8 cellular contexts compared by ENCODE assay signal in the genomic region with DNA sequence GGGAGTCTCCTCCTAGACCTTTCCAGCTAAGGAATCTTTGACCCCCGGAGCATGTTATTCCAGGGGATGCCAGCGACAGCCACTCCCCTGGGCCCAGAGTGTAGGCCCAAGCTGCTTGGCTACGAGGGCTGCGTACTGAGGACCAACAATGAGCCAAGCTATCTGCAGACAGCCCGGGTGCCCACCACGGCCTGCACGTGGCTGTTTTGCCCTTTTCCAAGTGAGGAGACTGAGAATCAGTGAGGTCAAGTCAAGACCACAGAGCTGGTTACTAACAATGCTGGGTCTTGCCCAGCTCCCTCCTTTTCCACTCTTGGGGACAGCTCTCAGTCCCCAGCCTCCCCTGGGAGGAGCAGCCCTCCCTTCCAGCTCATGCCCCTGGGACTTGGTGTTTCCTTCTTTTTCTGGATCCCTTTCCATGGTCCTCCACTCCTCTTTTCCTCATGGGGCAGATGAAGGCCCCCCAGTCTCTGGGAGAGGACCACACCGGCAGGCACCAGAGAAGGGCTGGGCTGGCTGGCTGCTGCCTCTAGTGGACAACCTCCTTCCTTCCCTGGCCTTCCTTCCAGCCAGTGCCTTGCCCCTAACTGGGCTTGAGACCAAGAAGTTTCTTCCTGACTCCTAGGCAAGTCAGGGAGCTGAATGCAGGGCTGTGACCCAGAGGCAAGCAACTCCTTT. TPM values are rescaled to one million over a fixed set of nuclear protein-coding genes. Genes with fewer than 3 reads are reported as not detected.
DNase-seq lines count a peak whose midpoint lies in the region; ATAC-seq and TF ChIP-seq lines count a peak whose summit lies in the region.

No MANE protein-coding gene starts in this region.

- H3K27ac ChIP-seq in RWPE1, result peak overlapping the region; percentile 71
- peak overlapping the region; percentile 44 to 89 (median 84) for H3K27ac ChIP-seq in heart right ventricle

- WGBS in heart right ventricle, 2 donors, result 14% methylated on average over 8 of the region's 8 CpGs

- POLR2A ChIA-PET in RWPE1 (lab: Yijun Ruan, JAX; ENCODE audit: low non-redundant PET), result interaction anchor here (0.6 to 0.8 kb wide), 3 partner anchors 10 to 41 kb away, joined by 3 to 4 read pairs (median 3); no protein-coding TSS in a partner anchor

- DNase-seq in GM12865 (ENCODE audit: low read depth), result no peak
- DNase-seq in RWPE1 (ENCODE audit: low spot score), result no peak
- DNase-seq in heart right ventricle, result peak in 1 of 2 donors; percentile 76
- no peak for DNase-seq in retinal pigment epithelial cell (ENCODE audit: low read depth)
- no peak for DNase-seq in T1000 (lab: John Stamatoyannopoulos, UW)
- no peak for DNase-seq in NCI-H2029 (lab: John Stamatoyannopoulos, UW)
- DNase-seq in NCI-H1417 (lab: John Stamatoyannopoulos, UW), result no peak

- TF ChIP-seq CTCF in GM12865 (IDR thresholded peaks at IDR 0.05; ENCODE audit: insufficient read depth, low read depth, low read length, missing control alignments) (peak; percentile 22), RWPE1 (conservative IDR thresholded peaks at IDR 0.05; ENCODE audit: low read depth) (peak; percentile 20; the same call in 1 of the 2 replicates), heart right ventricle (IDR thresholded peaks at IDR 0.05) (peak; percentile 24 to 71 (median 57)), retinal pigment epithelial cell (conservative IDR thresholded peaks at IDR 0.05; ENCODE audit: low read depth, low read length) (peak; percentile 81)

- intact Hi-C loops in heart right ventricle (cut with DNase I), result loop anchor here in 2 of 10 donors (1.0 to 5.0 kb wide), 3 partner anchors 15 to 41 kb away; no protein-coding TSS in a partner anchor

- CTCF ChIA-PET in RWPE1 (lab: Yijun Ruan, JAX), result interaction anchor here (1.2 to 1.5 kb wide), 2 partner anchors 10 to 41 kb away, joined by 5 to 6 read pairs; no protein-coding TSS in a partner anchor

- H3K9me3 ChIP-seq in heart right ventricle, result no peaks in the 10 kb centered on the region

- H3K4me1 ChIP-seq in heart right ventricle, result peaks cover 0 to 63% (median 23%) of the 10 kb centered on the region in 9 donors

- H3K36me3 ChIP-seq in heart right ventricle, result no peaks in the 10 kb centered on the region

- H3K27me3 ChIP-seq in heart right ventricle, result peaks cover 0 to 47% (median 31%) of the 10 kb centered on the region in 7 donors

- ATAC-seq in heart right ventricle (peak; percentile 62 to 90 (median 82)), HG03432 (IDR thresholded peaks at IDR 0.05; ENCODE audit: unreplicated experiment) (no peak)

- no peak overlapping the region for H3K4me3 ChIP-seq in GM12865 (ENCODE audit: low read depth, low read length)
- peak overlapping the region in 9 of 10 donors; percentile 40 to 68 (median 59) for H3K4me3 ChIP-seq in heart right ventricle
- H3K4me3 ChIP-seq in retinal pigment epithelial cell (ENCODE audit: low read length), result peak overlapping the region; percentile 55

RNA-seq across cellular contexts. Expression of gene MALL, which starts 0.6 kb away (rescaled TPM):
- 10 to 100 TPM in 6 of 10 donors, 1 to 10 TPM in 4; 7.2 to 43.6 (median 11.4) TPM for total RNA-seq in heart right ventricle
- polyA plus RNA-seq in heart right ventricle, result 10 to 100 TPM in 1 of 2 donors, 1 to 10 TPM in 1; 6.8 to 15.0 TPM

Comparison
In these comparisons a context has a peak if more than half of its experiments do, and no peak if none do; other contexts are left out.
1. CTCF ChIP-seq: peak in every context shown above with its lines; median percentile 81 in retinal pigment epithelial cell; 57 in heart right ventricle; 22 in GM12865; 20 in RWPE1.